In the genomic region with DNA sequence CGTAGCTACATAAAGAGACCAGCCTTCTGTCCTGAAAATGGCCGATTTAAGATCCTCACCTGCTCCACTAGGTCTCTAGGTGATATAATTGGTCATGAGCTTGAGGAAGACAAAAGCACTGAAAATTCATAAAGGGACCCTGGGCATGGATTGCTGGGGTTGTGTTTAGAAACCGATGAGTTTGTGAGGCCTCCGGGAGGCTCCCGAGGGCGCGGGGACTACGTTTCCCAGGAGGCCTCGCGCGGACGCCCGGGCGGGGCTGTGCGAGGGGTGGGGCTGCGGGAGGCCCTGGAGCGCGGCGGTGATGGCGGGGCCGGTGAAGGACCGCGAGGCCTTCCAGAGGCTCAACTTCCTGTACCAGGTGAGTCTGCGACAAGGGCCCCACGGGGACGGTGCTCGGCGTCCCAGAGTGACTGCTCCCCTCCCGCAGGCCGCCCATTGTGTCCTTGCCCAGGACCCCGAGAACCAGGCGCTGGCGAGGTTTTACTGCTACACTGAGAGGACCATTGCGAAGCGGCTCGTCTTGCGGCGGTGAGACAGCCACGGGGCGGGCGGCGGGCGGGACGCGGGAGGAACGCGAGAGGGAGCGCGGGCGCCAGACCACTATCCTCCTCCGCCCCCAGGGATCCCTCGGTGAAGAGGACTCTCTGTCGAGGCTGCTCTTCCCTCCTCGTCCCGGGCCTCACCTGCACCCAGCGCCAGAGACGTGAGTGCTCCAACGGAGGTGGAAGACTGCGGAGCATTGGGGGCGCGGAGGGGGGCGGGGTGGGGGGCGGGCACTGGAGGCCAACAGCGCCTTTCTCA, we compare ENCODE assay signal across 8 cellular contexts. TPM values are rescaled to one million over a fixed set of nuclear protein-coding genes. Genes with fewer than 3 reads are reported as not detected.
DNase-seq lines count a peak whose midpoint lies in the region; ATAC-seq and TF ChIP-seq lines count a peak whose summit lies in the region.

A gene (plus strand): TSS at position 289 of the 804 bp plus-strand sequence. CDS start 16 bp downstream, at position 305.

- no peak for TF ChIP-seq CTCF in AG10803 (conservative IDR thresholded peaks at IDR 0.05; ENCODE audit: low read length)

- ATAC-seq in HG03378 (IDR thresholded peaks at IDR 0.05; ENCODE audit: unreplicated experiment) = peak; percentile 69

- DNase-seq in AG10803 (ENCODE audit: low read depth) = peak; percentile 69
- DNase-seq in NCI-H510A (lab: John Stamatoyannopoulos, UW) = peak; percentile 65
- peak; percentile 77 to 80 for DNase-seq in activated CD4-positive, alpha-beta T cell treated with anti-CD3 and anti-CD28 coated beads for 24 hours (ENCODE audit: low read depth in 2 of 2)
- DNase-seq in cerebellum (ENCODE audit: low spot score) = peak; percentile 95
- DNase-seq in kidney glomerular epithelial cell (lab: John Stamatoyannopoulos, UW) = peak; percentile 66
- peak; percentile 76 to 88 for DNase-seq in stimulated activated CD4-positive, alpha-beta T cell treated with anti-CD3 and anti-CD28 coated beads, Interleukin-15, amount 100 ng/mL, for 48 hours (ENCODE audit: low read depth in 2 of 2)

- peak within 1 kb of the TSS; percentile 90 for H3K4me3 ChIP-seq in AG10803 (ENCODE audit: low read length)

- TF ChIP-seq POLR2A in GM19099 (IDR thresholded peaks at IDR 0.05; ENCODE audit: extremely low read depth, insufficient read length, low read depth) = peak; percentile 94

RNA-seq across cellular contexts. Expression of the gene that starts here (rescaled TPM):
- 12.6 TPM for total RNA-seq in cerebellum

Comparison
In these comparisons a context has a peak if more than half of its experiments do, and no peak if none do; other contexts are left out.
1. Peak in every context shown above with its lines: DNase-seq, ATAC-seq and H3K4me3 ChIP-seq.